22 cellular contexts compared by ENCODE assay signal in genomic region chr16:79962962-79963361, GRCh38.
DNase-seq lines count a peak whose midpoint lies in the region; ATAC-seq, FAIRE-seq and TF ChIP-seq lines count a peak whose summit lies in the region.
"Had no signal": no experiment of that assay in that cellular context is flagged by ENCODE, and none has a peak within 500 bp of the region (broad histone marks: within the 10 kb centered on the region; RNA-seq: fewer than 3 reads in every experiment).

No MANE protein-coding gene starts in this region.

- no peak overlapping the region for H2AK5ac ChIP-seq in mesendoderm (ENCODE audit: low read length)

- no peak overlapping the region for H4K5ac ChIP-seq in mesendoderm (ENCODE audit: low read length)

- H2AFZ ChIP-seq in K562 (ENCODE audit: low read depth, low read length): no peak overlapping the region; the same call in 1 of the 2 replicates

- H4K20me1 ChIP-seq in K562 (replicated peaks; ENCODE audit: control insufficient read depth, insufficient read depth, low read length): no peaks in the 10 kb centered on the region
- H4K20me1 ChIP-seq: BLaER1 treated with 17β-estradiol and CSF1 and Interleukin-3, amounts not matched to agents 10 nM and 100 nM had no signal

- no peaks in the 10 kb centered on the region for H3K79me1 ChIP-seq in mesendoderm (ENCODE audit: low read length)

- no TSS peak for BruUV-seq in K562 (replicated peaks; lab: Mats Ljungman, UMichigan)

- H3K4me2 ChIP-seq in K562 (ENCODE audit: insufficient read depth, low read length) (no peak overlapping the region), mesendoderm (ENCODE audit: low read length) (no peak overlapping the region)
- H3K4me2 ChIP-seq: BLaER1 treated with 17β-estradiol and CSF1 and Interleukin-3, amounts not matched to agents 10 nM and 100 nM had no signal

- TF ChIP-seq POLR2A in K562 (conservative IDR thresholded peaks at IDR 0.05): no peak

- DNase-seq in K562 (ENCODE audit: extremely low read depth in 1 of 4, low spot score in 3 of 4) (no peak), mesendoderm (peak; percentile 51), AG08396 (ENCODE audit: low spot score) (no peak), NCI-H524 (lab: John Stamatoyannopoulos, UW) (no peak), NCI-H345 treated with DMSO at 0.1 percent for 48 hours (lab: John Stamatoyannopoulos, UW; ENCODE audit: unreplicated experiment) (no peak)
- DNase-seq: 8988T; ACHN; AML-193; Caco-2; Calu3; CD4-positive, alpha-beta T cell; CD8-positive, alpha-beta T cell; DMS79 treated with DMSO at 0.1 percent for 48 hours; GF-D8 had no signal

- in situ Hi-C loops in K562 (cut with MboI): no loop called here

- peak overlapping the region; percentile 85 for H3K18ac ChIP-seq in mesendoderm (ENCODE audit: low read length)

- ATAC-seq in K562 (no peak), esophagus mucosa (peak; percentile 84)
- ATAC-seq: CD8-positive, alpha-beta T cell had no signal

- H3K9me3 ChIP-seq in K562 (replicated peaks; ENCODE audit: control insufficient read depth, insufficient read depth, low read depth, low read length): no peaks in the 10 kb centered on the region
- H3K9me3 ChIP-seq: BLaER1 treated with 17β-estradiol and CSF1 and Interleukin-3, amounts not matched to agents 10 nM and 100 nM; Caco-2 had no signal

- H2BK120ac ChIP-seq in mesendoderm (ENCODE audit: low read depth, low read length): no peak overlapping the region

- no peak for TF ChIP-seq CTCF in K562 (IDR thresholded peaks at IDR 0.05 in 2 of 3, conservative IDR thresholded peaks at IDR 0.05 in 1 of 3; ENCODE audit: insufficient read depth in 2 of 3, low read depth in 1 of 3, low read length in 3 of 3)

- no peak for TF ChIP-seq EP300 in K562 (IDR thresholded peaks at IDR 0.05; ENCODE audit: low read length)

- TF ChIP-seq RAD21 in K562 (CRISPR knock-in tag; conservative IDR thresholded peaks at IDR 0.05 in 1 of 2, IDR thresholded peaks at IDR 0.05 in 1 of 2): no peak

- no peak overlapping the region for H3K23ac ChIP-seq in mesendoderm (ENCODE audit: low read length)

- H3K4ac ChIP-seq in mesendoderm (ENCODE audit: low read depth, low read length): no peak overlapping the region

- H3K36me3 ChIP-seq in K562 (ENCODE audit: control insufficient read depth, insufficient read depth, low read length) (no peaks in the 10 kb centered on the region), mesendoderm (ENCODE audit: control insufficient read depth, insufficient read depth, low read length) (no peaks in the 10 kb centered on the region)
- H3K36me3 ChIP-seq: BLaER1 treated with 17β-estradiol and CSF1 and Interleukin-3, amounts not matched to agents 10 nM and 100 nM had no signal

- intact Hi-C loops in K562 (cut with micrococcal nuclease): no loop called here

- H3K4me1 ChIP-seq in K562 (replicated peaks in 1 of 2; ENCODE audit: control insufficient read depth in 2 of 2, insufficient read depth in 2 of 2, low read length in 2 of 2): peaks cover 0 to 2% of the 10 kb centered on the region in 2 experiments; a peak in 2 of 5 replicates
- peaks cover 6% of the 10 kb centered on the region for H3K4me1 ChIP-seq in mesendoderm (ENCODE audit: control insufficient read depth, low read depth, low read length)
- H3K4me1 ChIP-seq: Caco-2 had no signal

- no peak overlapping the region for H3K4me3 ChIP-seq in K562
- no peak overlapping the region for H3K4me3 ChIP-seq in mesendoderm (ENCODE audit: low read length)
- H3K4me3 ChIP-seq: BLaER1 treated with 17β-estradiol and CSF1 and Interleukin-3, amounts not matched to agents 10 nM and 100 nM had no signal

- CTCF ChIA-PET in K562 (lab: Yijun Ruan, JAX; ENCODE audit: low intra/inter-chr PET ratio): no interaction called here

- H2BK15ac ChIP-seq in mesendoderm (replicated peaks; ENCODE audit: low read depth): no peak overlapping the region

- no peaks in the 10 kb centered on the region for H3K79me2 ChIP-seq in K562 (ENCODE audit: control insufficient read depth, insufficient read depth, low read length)
- H3K79me2 ChIP-seq in mesendoderm (ENCODE audit: control insufficient read depth, insufficient read depth, low read length): no peaks in the 10 kb centered on the region

- 22% methylated on average over 3 of the region's 3 CpGs for WGBS in K562 (ENCODE audit: insufficient coverage, low coverage, missing lambda C conversion rate)
- WGBS in mesendoderm (ENCODE audit: extremely low coverage, insufficient coverage, low lambda C conversion rate): no CpG with 5 or more reads among the region's 3 CpGs

- FAIRE-seq in K562 (lab: Jason Lieb, UNC): no peak
- FAIRE-seq: A204.1, D721Med, G401.6, GM12891, GM18507 had no signal

- H3K9ac ChIP-seq in K562 (ENCODE audit: insufficient read depth in 1 of 2, low read depth in 2 of 2, low read length in 2 of 2) (no peak overlapping the region), mesendoderm (ENCODE audit: low read length) (no peak overlapping the region)
- H3K9ac ChIP-seq: BLaER1 treated with 17β-estradiol and CSF1 and Interleukin-3, amounts not matched to agents 10 nM and 100 nM had no signal

- H3K56ac ChIP-seq in mesendoderm (ENCODE audit: low read length): no peak overlapping the region

- no peak overlapping the region for H2BK5ac ChIP-seq in mesendoderm (ENCODE audit: low read length)

- H4K8ac ChIP-seq in mesendoderm (ENCODE audit: low read depth, low read length): no peak overlapping the region

- POLR2A ChIA-PET in K562 (lab: Yijun Ruan, JAX): interaction anchor here (1.2 kb wide), 1 partner anchor 25 kb away, joined by 4 read pairs; no protein-coding TSS in a partner anchor

- H3K9me1 ChIP-seq in K562 (ENCODE audit: control insufficient read depth, insufficient read depth, low read length): no peaks in the 10 kb centered on the region

- no peaks in the 10 kb centered on the region for H3K27me3 ChIP-seq in K562 (ENCODE audit: control insufficient read depth in 2 of 2, insufficient read depth in 2 of 2, low read length in 2 of 2)
- H3K27me3 ChIP-seq in mesendoderm (ENCODE audit: insufficient read depth, low read length, poor library complexity): no peaks in the 10 kb centered on the region
- H3K27me3 ChIP-seq: BLaER1 treated with 17β-estradiol and CSF1 and Interleukin-3, amounts not matched to agents 10 nM and 100 nM had no signal

- H3K27ac ChIP-seq in K562 (ENCODE audit: extremely low read depth, low read depth, low read length) (no peak overlapping the region), mesendoderm (ENCODE audit: low read depth, low read length) (no peak overlapping the region)
- H3K27ac ChIP-seq: BLaER1 treated with 17β-estradiol and CSF1 and Interleukin-3, amounts not matched to agents 10 nM and 100 nM; C4-2B had no signal

TF ChIP-seq in K562, 482 proteins besides CTCF, POLR2A, EP300 and RAD21:
- TF ChIP-seq LARP7 (IDR thresholded peaks at IDR 0.05) (no peak), TFE3 (CRISPR knock-in tag; IDR thresholded peaks at IDR 0.05) (peak; percentile 30)
TF ChIP-seq in K562: peak in this region for 1.
